ENCODE assay signal across 1 cellular context in genomic region chr18:74234326-74235171, GRCh38.
TF ChIP-seq lines count a peak whose summit lies in the region.

No MANE protein-coding gene starts in this region.

TF ChIP-seq in liver, 16 proteins besides CTCF, POLR2A, EP300 and RAD21 (continued from another document):
- TF ChIP-seq, protein P1, sequence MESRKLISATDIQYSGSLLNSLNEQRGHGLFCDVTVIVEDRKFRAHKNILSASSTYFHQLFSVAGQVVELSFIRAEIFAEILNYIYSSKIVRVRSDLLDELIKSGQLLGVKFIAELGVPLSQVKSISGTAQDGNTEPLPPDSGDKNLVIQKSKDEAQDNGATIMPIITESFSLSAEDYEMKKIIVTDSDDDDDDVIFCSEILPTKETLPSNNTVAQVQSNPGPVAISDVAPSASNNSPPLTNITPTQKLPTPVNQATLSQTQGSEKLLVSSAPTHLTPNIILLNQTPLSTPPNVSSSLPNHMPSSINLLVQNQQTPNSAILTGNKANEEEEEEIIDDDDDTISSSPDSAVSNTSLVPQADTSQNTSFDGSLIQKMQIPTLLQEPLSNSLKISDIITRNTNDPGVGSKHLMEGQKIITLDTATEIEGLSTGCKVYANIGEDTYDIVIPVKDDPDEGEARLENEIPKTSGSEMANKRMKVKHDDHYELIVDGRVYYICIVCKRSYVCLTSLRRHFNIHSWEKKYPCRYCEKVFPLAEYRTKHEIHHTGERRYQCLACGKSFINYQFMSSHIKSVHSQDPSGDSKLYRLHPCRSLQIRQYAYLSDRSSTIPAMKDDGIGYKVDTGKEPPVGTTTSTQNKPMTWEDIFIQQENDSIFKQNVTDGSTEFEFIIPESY (IDR thresholded peaks at IDR 0.05): peak; percentile 91
- TF ChIP-seq JUND (IDR thresholded peaks at IDR 0.05): peak; percentile 96 to 98
- TF ChIP-seq GABPA (IDR thresholded peaks at IDR 0.05 in 1 of 2, conservative IDR thresholded peaks at IDR 0.05 in 1 of 2): no peak
- TF ChIP-seq ATF3 (IDR thresholded peaks at IDR 0.05): peak; percentile 88
- TF ChIP-seq SP1 (IDR thresholded peaks at IDR 0.05): peak; percentile 100
- peak; percentile 100 for TF ChIP-seq RXRA (IDR thresholded peaks at IDR 0.05)
- TF ChIP-seq FOXA1 (IDR thresholded peaks at IDR 0.05): peak; percentile 94
- peak; percentile 59 to 74 for TF ChIP-seq EGR1 (IDR thresholded peaks at IDR 0.05; ENCODE audit: low read depth in 2 of 2)
- peak; percentile 92 for TF ChIP-seq FOXA2 (IDR thresholded peaks at IDR 0.05)
